19 cellular contexts compared by ENCODE assay signal in genomic region chr3:123953735-123954134, GRCh38. TPM values are rescaled to one million over a fixed set of nuclear protein-coding genes. Genes with fewer than 3 reads are reported as not detected.
A peak's percentile ranks its signal among the peaks of the same experiment; 100 is the strongest.
DNase-seq lines count a peak whose midpoint lies in the region; ATAC-seq and TF ChIP-seq lines count a peak whose summit lies in the region.
"Had no signal": no experiment of that assay in that cellular context is flagged by ENCODE, and none has a peak within 500 bp of the region (broad histone marks: within the 10 kb centered on the region; RNA-seq: fewer than 3 reads in every experiment).

No MANE protein-coding gene starts in this region.

- peak; percentile 83 for ATAC-seq in HG02763 (IDR thresholded peaks at IDR 0.05; ENCODE audit: unreplicated experiment)
- peak; percentile 50 for ATAC-seq in stimulated activated memory B cell treated with anti-CD40 and anti-IgM and Interleukin-4, amounts not matched to agents 10 μg/mL and 1 μg/mL and 100 μg/mL, for 72 hours
- ATAC-seq: HepG2; stimulated activated naive CD8-positive, alpha-beta T cell treated with anti-CD3 and anti-CD28 coated beads, Interleukin-15, amount 100 ng/mL, for 72 hours had no signal

- no peaks in the 10 kb centered on the region for H3K4me1 ChIP-seq in esophagus squamous epithelium

- no peak for TF ChIP-seq CTCF in esophagus squamous epithelium (IDR thresholded peaks at IDR 0.05)

- peak; percentile 13 for DNase-seq in NCI-H1092 treated with DMSO at 0.1 percent for 48 hours (lab: John Stamatoyannopoulos, UW)
- no peak for DNase-seq in NCI-H1092 (lab: John Stamatoyannopoulos, UW)
- peak; percentile 27 for DNase-seq in NCI-H2029 (lab: John Stamatoyannopoulos, UW)
- no peak for DNase-seq in activated CD8-positive, alpha-beta memory T cell treated with anti-CD3 and anti-CD28 coated beads for 24 hours
- DNase-seq in RPMI8226, result no peak
- no peak for DNase-seq in esophagus squamous epithelium (lab: John Stamatoyannopoulos, UW)
- DNase-seq: activated B cell treated with CpG ODN at 0.5 μM for 24 hours; brain microvascular endothelial cell; HFFc6; NCI-H2227 treated with DMSO at 0.1 percent for 48 hours; posterior cingulate gyrus; stimulated activated CD4-positive, alpha-beta T cell treated with anti-CD3 and anti-CD28 coated beads, Interleukin-1b, Interleukin-23, amount 100 ng/mL, for 48 hours; stimulated activated naive CD8-positive, alpha-beta T cell treated with anti-CD3 and anti-CD28 coated beads, Interleukin-15, amount 100 ng/mL, for 72 hours had no signal

- peaks cover 43% of the 10 kb centered on the region for H3K36me3 Mint-ChIP-seq in stimulated activated memory B cell treated with anti-CD40 and anti-IgM and Interleukin-4, amounts not matched to agents 10 μg/mL and 1 μg/mL and 100 μg/mL, for 72 hours

- intact Hi-C loops in esophagus squamous epithelium (cut with DNase I), result no loop called here

- H3K9me3 ChIP-seq in esophagus squamous epithelium, result no peaks in the 10 kb centered on the region
- H3K9me3 ChIP-seq: SJSA1 had no signal

- no peaks in the 10 kb centered on the region for H3K27me3 Mint-ChIP-seq in stimulated activated memory B cell treated with anti-CD40 and anti-IgM and Interleukin-4, amounts not matched to agents 10 μg/mL and 1 μg/mL and 100 μg/mL, for 72 hours
- H3K27me3 Mint-ChIP-seq: activated B cell treated with CpG ODN at 0.5 μM for 24 hours; stimulated activated naive CD8-positive, alpha-beta T cell treated with anti-CD3 and anti-CD28 coated beads, Interleukin-15, amount 100 ng/mL, for 72 hours had no signal

- peaks cover 6% of the 10 kb centered on the region for H3K4me1 Mint-ChIP-seq in stimulated activated memory B cell treated with anti-CD40 and anti-IgM and Interleukin-4, amounts not matched to agents 10 μg/mL and 1 μg/mL and 100 μg/mL, for 72 hours

- no peaks in the 10 kb centered on the region for H3K9me3 Mint-ChIP-seq in stimulated activated memory B cell treated with anti-CD40 and anti-IgM and Interleukin-4, amounts not matched to agents 10 μg/mL and 1 μg/mL and 100 μg/mL, for 72 hours
- H3K9me3 Mint-ChIP-seq: activated B cell treated with CpG ODN at 0.5 μM for 24 hours; HFFc6; stimulated activated naive CD8-positive, alpha-beta T cell treated with anti-CD3 and anti-CD28 coated beads, Interleukin-15, amount 100 ng/mL, for 72 hours had no signal

- no peak for TF ChIP-seq POLR2A in esophagus squamous epithelium (IDR thresholded peaks at IDR 0.05)

- H3K36me3 ChIP-seq in esophagus squamous epithelium, result peaks cover 0 to 44% (median 0%) of the 10 kb centered on the region in 3 donors

- H3K27me3 ChIP-seq in esophagus squamous epithelium, result no peaks in the 10 kb centered on the region
- H3K27me3 ChIP-seq: brain microvascular endothelial cell, hepatocyte, SJSA1 had no signal

- no peak overlapping the region for H3K4me3 ChIP-seq in esophagus squamous epithelium
- H3K4me3 ChIP-seq: hepatocyte, SJSA1 had no signal

- no peak overlapping the region for H3K4me3 Mint-ChIP-seq in stimulated activated memory B cell treated with anti-CD40 and anti-IgM and Interleukin-4, amounts not matched to agents 10 μg/mL and 1 μg/mL and 100 μg/mL, for 72 hours
- H3K4me3 Mint-ChIP-seq: activated B cell treated with CpG ODN at 0.5 μM for 24 hours; HFFc6; stimulated activated naive CD8-positive, alpha-beta T cell treated with anti-CD3 and anti-CD28 coated beads, Interleukin-15, amount 100 ng/mL, for 72 hours had no signal

- no peak overlapping the region for H3K27ac Mint-ChIP-seq in stimulated activated memory B cell treated with anti-CD40 and anti-IgM and Interleukin-4, amounts not matched to agents 10 μg/mL and 1 μg/mL and 100 μg/mL, for 72 hours
- H3K27ac Mint-ChIP-seq: activated B cell treated with CpG ODN at 0.5 μM for 24 hours; HFFc6; stimulated activated naive CD8-positive, alpha-beta T cell treated with anti-CD3 and anti-CD28 coated beads, Interleukin-15, amount 100 ng/mL, for 72 hours had no signal

- no peak overlapping the region for H3K27ac ChIP-seq in esophagus squamous epithelium
- H3K27ac ChIP-seq: brain microvascular endothelial cell, hepatocyte, SJSA1 had no signal

- 83 to 93% methylated on average over 4 of the region's 4 CpGs for WGBS in esophagus squamous epithelium, 2 donors

RNA-seq across cellular contexts. Expression of gene CCDC14, which starts 7.3 kb away (rescaled TPM):
- total RNA-seq in esophagus squamous epithelium, result 10 to 100 TPM in 3 of 4 donors, 1 to 10 TPM in 1; 7.7 to 28.4 (median 26.8) TPM

RNA-seq across cellular contexts. Expression of gene ROPN1, which starts 38.2 kb away (rescaled TPM):
- total RNA-seq in esophagus squamous epithelium, result under 1 TPM in 1 of 4 donors, not detected in 3; 0.38 TPM
- total RNA-seq: activated B cell treated with CpG ODN at 0.5 μM for 24 hours, endothelial cell of umbilical vein, hepatocyte, HepG2, HFFc6, SJSA1 had no signal

Comparison
In these comparisons a context has a peak if more than half of its experiments do, and no peak if none do; other contexts are left out.
1. DNase-seq: peak in NCI-H1092 treated with DMSO at 0.1 percent for 48 hours (single experiment) and NCI-H2029 (single experiment); none in NCI-H1092 (single experiment), activated CD8-positive, alpha-beta memory T cell treated with anti-CD3 and anti-CD28 coated beads for 24 hours (single experiment), RPMI8226 (single experiment) and esophagus squamous epithelium (single experiment).